Comparison of ENCODE assay signal across 32 cellular contexts in genomic region chr10:117184296-117184695, GRCh38. TPM values are rescaled to one million over a fixed set of nuclear protein-coding genes. Genes with fewer than 3 reads are reported as not detected.
"Had no signal": no experiment of that assay in that cellular context is flagged by ENCODE, and none has a peak within 500 bp of the region (broad histone marks: within the 10 kb centered on the region; RNA-seq: fewer than 3 reads in every experiment).

No MANE protein-coding gene starts in this region.

- H3K4me1 Mint-ChIP-seq: endodermal cell, memory B cell had no signal

- H3K9me3 Mint-ChIP-seq: dendritic cell treated with granulocyte-macrophage colony-stimulating factor and Interleukin-4, amounts not matched to agents 40 ng/mL and 50 ng/mL, for 4 days; effector memory CD8-positive, alpha-beta T cell had no signal

- H3K4me3 ChIP-seq: colonic mucosa, esophagus squamous epithelium, gastrocnemius medialis, heart right ventricle, left lung, lung had no signal

- H3K27ac ChIP-seq: colonic mucosa, epithelial cell of prostate, esophagus squamous epithelium, gastrocnemius medialis, heart right ventricle, left lung had no signal

- H3K27me3 ChIP-seq: colonic mucosa had no signal

- H3K27ac Mint-ChIP-seq: dendritic cell treated with granulocyte-macrophage colony-stimulating factor and Interleukin-4, amounts not matched to agents 40 ng/mL and 50 ng/mL, for 4 days; effector memory CD8-positive, alpha-beta T cell; endodermal cell; memory B cell had no signal

- DNase-seq: colonic mucosa; cortex of kidney; effector CD8-positive, alpha-beta T cell; effector memory CD8-positive, alpha-beta T cell; endodermal cell; erythroblast; esophagus squamous epithelium; foreskin fibroblast; foreskin melanocyte; gastrocnemius medialis; glutamatergic neuron; head of caudate nucleus; heart right ventricle; hippocampal formation; left cardiac atrium; left lung; left ventricle myocardium superior; mesendoderm; midbrain had no signal

- H3K36me3 ChIP-seq: colonic mucosa, esophagus squamous epithelium, gastrocnemius medialis, heart right ventricle, left lung had no signal

- H3K36me3 Mint-ChIP-seq: memory B cell had no signal

- H3K9me3 ChIP-seq: colonic mucosa, esophagus squamous epithelium, gastrocnemius medialis had no signal

- ATAC-seq: effector memory CD8-positive, alpha-beta T cell; esophagus mucosa; gastrocnemius medialis; heart right ventricle; left cardiac atrium; left lung; left ventricle myocardium superior had no signal

- H3K4me1 ChIP-seq: colonic mucosa, esophagus squamous epithelium, gastrocnemius medialis, heart right ventricle had no signal

- H3K4me3 Mint-ChIP-seq: dendritic cell treated with granulocyte-macrophage colony-stimulating factor and Interleukin-4, amounts not matched to agents 40 ng/mL and 50 ng/mL, for 4 days; effector memory CD8-positive, alpha-beta T cell; endodermal cell; memory B cell had no signal

RNA-seq across cellular contexts. Expression of gene KCNK18, which starts 13.0 kb away (rescaled TPM):
- total RNA-seq: colonic mucosa, dermis microvascular lymphatic vessel endothelial cell, endodermal cell, esophagus mucosa, esophagus squamous epithelium, gastrocnemius medialis, glomerular endothelial cell, heart right ventricle, kidney epithelial cell, left cardiac atrium, left lung, left ventricle myocardium superior, lower leg skin, lung, mammary epithelial cell, mononuclear cell, mucosa of gallbladder had no signal
- polyA plus RNA-seq: heart right ventricle, keratinocyte, lung, mammary epithelial cell had no signal

RNA-seq across cellular contexts. Expression of gene VAX1, which starts 46.2 kb away (rescaled TPM):
- total RNA-seq: colonic mucosa, dermis microvascular lymphatic vessel endothelial cell, gastrocnemius medialis, glomerular endothelial cell, heart right ventricle, left cardiac atrium, left lung, left ventricle myocardium superior, lower leg skin, lung, mammary epithelial cell, mononuclear cell, mucosa of gallbladder had no signal
- polyA plus RNA-seq: heart right ventricle, keratinocyte, lung, mammary epithelial cell had no signal

RNA-seq across cellular contexts. Expression of gene SLC18A2, which starts 56.6 kb away (rescaled TPM):
- total RNA-seq: dermis microvascular lymphatic vessel endothelial cell, glomerular endothelial cell had no signal
- polyA plus RNA-seq: keratinocyte, mammary epithelial cell had no signal
